ENCODE assay signal across 14 cellular contexts in genomic region chr2:120873958-120874357, GRCh38.
DNase-seq lines count a peak whose midpoint lies in the region; ATAC-seq and TF ChIP-seq lines count a peak whose summit lies in the region.
"Had no signal": no experiment of that assay in that cellular context is flagged by ENCODE, and none has a peak within 500 bp of the region (broad histone marks: within the 10 kb centered on the region; RNA-seq: fewer than 3 reads in every experiment).

No MANE protein-coding gene starts in this region.

- CTCF ChIA-PET in mammary epithelial cell (lab: Charles Lee; ENCODE audit: low non-redundant PET): no interaction called here

- H3K36me3 ChIP-seq in heart left ventricle (no peaks in the 10 kb centered on the region), left ventricle myocardium inferior (no peaks in the 10 kb centered on the region), mammary epithelial cell (ENCODE audit: insufficient read depth, low read length) (no peaks in the 10 kb centered on the region), esophagus squamous epithelium (no peaks in the 10 kb centered on the region)

- H3K27me3 ChIP-seq in heart left ventricle: no peaks in the 10 kb centered on the region
- peaks cover 12% of the 10 kb centered on the region for H3K27me3 ChIP-seq in left ventricle myocardium inferior (ENCODE audit: low read depth)
- no peaks in the 10 kb centered on the region for H3K27me3 ChIP-seq in mammary epithelial cell (ENCODE audit: insufficient read depth, low read length)
- peaks cover 0 to 21% (median 0%) of the 10 kb centered on the region in 4 donors for H3K27me3 ChIP-seq in esophagus squamous epithelium

- TF ChIP-seq POLR2A in heart left ventricle (IDR thresholded peaks at IDR 0.05) (no peak), esophagus squamous epithelium (IDR thresholded peaks at IDR 0.05) (no peak)

- H2AFZ ChIP-seq in mammary epithelial cell (ENCODE audit: low read depth, low read length): no peak overlapping the region

- peak overlapping the region in 3 of 12 donors; percentile 9 to 62 (median 37) for H3K27ac ChIP-seq in heart left ventricle
- peak overlapping the region; percentile 30 for H3K27ac ChIP-seq in left ventricle myocardium inferior (replicated peaks)
- no peak overlapping the region for H3K27ac ChIP-seq in mammary epithelial cell (ENCODE audit: insufficient read depth, low read depth, low read length)
- no peak overlapping the region for H3K27ac ChIP-seq in esophagus squamous epithelium

- no peaks in the 10 kb centered on the region for H3K79me2 ChIP-seq in mammary epithelial cell (ENCODE audit: insufficient read depth, low read length)

- in situ Hi-C loops in mammary epithelial cell (cut with MboI; ENCODE audit: low sequenced_read_pairs in 2 of 2): no loop called here

- H3K9ac ChIP-seq in mammary epithelial cell (ENCODE audit: insufficient read depth, low read length): no peak overlapping the region

- no peak for TF ChIP-seq CTCF in heart left ventricle (IDR thresholded peaks at IDR 0.05)
- no peak for TF ChIP-seq CTCF in left ventricle myocardium inferior (IDR thresholded peaks at IDR 0.05; ENCODE audit: borderline replicate concordance)
- TF ChIP-seq CTCF in mammary epithelial cell (conservative IDR thresholded peaks at IDR 0.05 in 1 of 2, IDR thresholded peaks at IDR 0.05 in 1 of 2; ENCODE audit: extremely low read depth in 1 of 2, insufficient read depth in 1 of 2, low read depth in 1 of 2, low read length in 2 of 2): no peak
- no peak for TF ChIP-seq CTCF in esophagus squamous epithelium (IDR thresholded peaks at IDR 0.05)

- H3K4me3 ChIP-seq in heart left ventricle (no peak overlapping the region), left ventricle myocardium inferior (no peak overlapping the region), mammary epithelial cell (replicated peaks in 1 of 3; ENCODE audit: insufficient read depth in 1 of 3, low read depth in 2 of 3, low read length in 3 of 3) (no peak overlapping the region), esophagus squamous epithelium (no peak overlapping the region)

- H4K20me1 ChIP-seq in mammary epithelial cell (ENCODE audit: insufficient read depth, low read length): no peaks in the 10 kb centered on the region

- no TSS peak for BruUV-seq in mammary epithelial cell (replicated peaks; lab: Mats Ljungman, UMichigan)

- WGBS in heart left ventricle, 4 donors: 74 to 84% (median 77%) methylated on average over 9 of the region's 9 CpGs
- 78% methylated on average over 9 of the region's 9 CpGs for WGBS in mammary epithelial cell (ENCODE audit: low coverage, missing lambda C conversion rate)
- WGBS in esophagus squamous epithelium, 2 donors: 86 to 92% methylated on average over 1 to 2 of the region's 9 CpGs

- no peak overlapping the region for H3K4me2 ChIP-seq in mammary epithelial cell (ENCODE audit: insufficient read depth, low read depth, low read length)

- peak in 3 of 5 donors; percentile 51 to 58 (median 58) for DNase-seq in heart left ventricle
- DNase-seq in cardiac septum (ENCODE audit: low spot score): no peak
- no peak for DNase-seq in left ventricle myocardium inferior
- DNase-seq in posterior vena cava (ENCODE audit: low spot score): peak; percentile 76
- no peak for DNase-seq in effector CD8-positive, alpha-beta T cell (lab: John Stamatoyannopoulos, UW)
- no peak for DNase-seq in mammary epithelial cell
- no peak for DNase-seq in esophagus squamous epithelium (lab: John Stamatoyannopoulos, UW)
- DNase-seq: 8988T; NCI-H1105; NCI-H2081; NCI-H748 treated with DMSO at 0.1 percent for 48 hours; NK-92 treated with Interleukin-12 subunit alpha and Interleukin-12 subunit beta, amount 100 ng/mL, for 24 hours; SHP77 had no signal

- intact Hi-C loops in heart left ventricle (cut with DNase I): no loop called here
- intact Hi-C loops in cardiac septum (cut with DNase I): no loop called here
- intact Hi-C loops in left ventricle myocardium inferior (cut with micrococcal nuclease): no loop called here
- intact Hi-C loops in posterior vena cava (cut with DNase I): no loop called here
- intact Hi-C loops in mammary epithelial cell (cut with micrococcal nuclease): no loop called here
- intact Hi-C loops in esophagus squamous epithelium (cut with DNase I): no loop called here

- dilution Hi-C loops in mammary epithelial cell (cut with HindIII; ENCODE audit: low sequenced_read_pairs): no loop called here

- H3K9me3 ChIP-seq in heart left ventricle (no peaks in the 10 kb centered on the region), left ventricle myocardium inferior (replicated peaks) (no peaks in the 10 kb centered on the region), mammary epithelial cell (replicated peaks; ENCODE audit: insufficient read depth, low read length) (no peaks in the 10 kb centered on the region), esophagus squamous epithelium (no peaks in the 10 kb centered on the region)

- peaks cover 0 to 15% (median 0%) of the 10 kb centered on the region in 12 donors for H3K4me1 ChIP-seq in heart left ventricle
- H3K4me1 ChIP-seq in left ventricle myocardium inferior: peaks cover 2% of the 10 kb centered on the region
- no peaks in the 10 kb centered on the region for H3K4me1 ChIP-seq in mammary epithelial cell (ENCODE audit: insufficient read depth, low read length)
- peaks cover 0 to 25% (median 2%) of the 10 kb centered on the region in 3 donors for H3K4me1 ChIP-seq in esophagus squamous epithelium

- peak in 3 of 4 donors; percentile 29 to 79 (median 33) for ATAC-seq in heart left ventricle
- ATAC-seq in GM21367 (IDR thresholded peaks at IDR 0.05; ENCODE audit: unreplicated experiment): no peak

Comparison
In these comparisons a context has a peak if more than half of its experiments do, and no peak if none do; other contexts are left out.
1. DNase-seq: peak in heart left ventricle (3 of 5) and posterior vena cava (single experiment); none in cardiac septum (single experiment), left ventricle myocardium inferior (single experiment), effector CD8-positive, alpha-beta T cell (single experiment), mammary epithelial cell (single experiment) and esophagus squamous epithelium (single experiment).